ENCODE assay signal across 1 cellular context in genomic region chr9:105242557-105242956, GRCh38.
TF ChIP-seq lines count a peak whose summit lies in the region.

No MANE protein-coding gene starts in this region.

TF ChIP-seq in K562, 482 proteins besides CTCF, POLR2A, EP300 and RAD21:
- TF ChIP-seq HMGN3 (IDR thresholded peaks at IDR 0.05; ENCODE audit: borderline replicate concordance, extremely low read depth, insufficient read length, low read depth, low read length) = no peak
- TF ChIP-seq FOSL1 (tag; conservative IDR thresholded peaks at IDR 0.05) = 0 out of 2 replicates have a peak, but pooled peaks have one; percentile 18
